ENCODE assay signal across 9 cellular contexts in the genomic region with DNA sequence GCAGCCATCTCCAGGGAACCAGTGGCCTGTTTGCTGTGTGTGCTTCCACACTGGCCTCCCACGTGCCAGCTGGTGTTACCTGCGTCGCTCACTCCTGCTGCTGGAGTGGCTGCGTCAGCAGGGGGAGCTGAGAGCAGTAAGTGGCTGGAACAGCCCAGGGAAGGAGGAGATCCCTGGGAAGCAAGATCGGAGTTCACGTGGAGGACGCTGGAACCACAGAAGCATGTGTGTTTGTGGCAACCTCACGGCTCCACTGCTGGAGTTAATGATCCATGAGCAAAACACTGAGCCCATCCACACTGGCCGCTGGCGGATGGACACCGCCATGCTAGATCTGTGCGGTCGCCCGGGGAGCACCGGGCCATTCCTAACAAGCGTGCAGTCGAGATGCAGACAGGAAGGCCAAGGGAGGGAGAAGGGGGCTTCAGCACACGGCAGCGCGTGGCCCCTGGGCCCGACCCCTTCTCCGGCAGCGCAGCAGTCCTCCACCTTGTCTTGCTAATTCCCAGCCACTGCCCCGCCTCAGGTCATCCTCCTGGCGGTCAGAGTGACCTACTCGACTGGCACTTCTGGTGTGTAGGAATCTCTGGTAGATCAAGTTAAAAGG.
A peak's percentile ranks its signal among the peaks of the same experiment; 100 is the strongest.
DNase-seq lines count a peak whose midpoint lies in the region; ATAC-seq and TF ChIP-seq lines count a peak whose summit lies in the region.
"Had no signal": no experiment of that assay in that cellular context is flagged by ENCODE, and none has a peak within 500 bp of the region (broad histone marks: within the 10 kb centered on the region; RNA-seq: fewer than 3 reads in every experiment).

No MANE protein-coding gene starts in this region.

- H3K36me3 ChIP-seq in adrenal gland (replicated peaks in 1 of 2): no peaks in the 10 kb centered on the region
- H3K36me3 ChIP-seq in upper lobe of right lung: no peaks in the 10 kb centered on the region
- H3K36me3 ChIP-seq in suprapubic skin: no peaks in the 10 kb centered on the region
- no peaks in the 10 kb centered on the region for H3K36me3 ChIP-seq in vagina

- DNase-seq in NCI-H2029 (lab: John Stamatoyannopoulos, UW) (peak; percentile 22), NCI-H2029 treated with DMSO at 0.1 percent for 48 hours (lab: John Stamatoyannopoulos, UW) (no peak), adrenal gland (peak in 5 of 7 donors; percentile 26 to 66 (median 43)), inferior parietal cortex (ENCODE audit: extremely low spot score) (peak; percentile 40), upper lobe of right lung (no peak), suprapubic skin (ENCODE audit: low spot score in 2 of 2) (no peak), vagina (ENCODE audit: extremely low spot score in 2 of 2) (no peak)
- DNase-seq in NK-92 treated with Interleukin-12 subunit alpha and Interleukin-12 subunit beta, amount 100 ng/mL, for 24 hours (lab: John Stamatoyannopoulos, UW): no peak

- H3K27ac ChIP-seq in adrenal gland (no peak overlapping the region), upper lobe of right lung (no peak overlapping the region), suprapubic skin (no peak overlapping the region), vagina (no peak overlapping the region)
- H3K27ac ChIP-seq: BLaER1 treated with 17β-estradiol and CSF1 and Interleukin-3, amounts not matched to agents 10 nM and 100 nM had no signal

- peak; percentile 57 for ATAC-seq in upper lobe of right lung

- no peak for TF ChIP-seq EP300 in suprapubic skin (IDR thresholded peaks at IDR 0.05)

- no peaks in the 10 kb centered on the region for H3K27me3 ChIP-seq in adrenal gland
- no peaks in the 10 kb centered on the region for H3K27me3 ChIP-seq in upper lobe of right lung
- no peaks in the 10 kb centered on the region for H3K27me3 ChIP-seq in suprapubic skin
- no peaks in the 10 kb centered on the region for H3K27me3 ChIP-seq in vagina
- H3K27me3 ChIP-seq: BLaER1 treated with 17β-estradiol and CSF1 and Interleukin-3, amounts not matched to agents 10 nM and 100 nM had no signal

- 80 to 83% (median 82%) methylated on average over 7 to 26 of the region's 26 CpGs for WGBS in adrenal gland, 4 donors
- 76% methylated on average over 17 of the region's 26 CpGs for WGBS in suprapubic skin

- no peaks in the 10 kb centered on the region for H3K4me1 ChIP-seq in adrenal gland (replicated peaks in 1 of 2)
- H3K4me1 ChIP-seq in upper lobe of right lung: no peaks in the 10 kb centered on the region
- H3K4me1 ChIP-seq in suprapubic skin: peaks cover 4% of the 10 kb centered on the region
- H3K4me1 ChIP-seq in vagina: no peaks in the 10 kb centered on the region
- H3K4me1 ChIP-seq: BLaER1 treated with 17β-estradiol and CSF1 and Interleukin-3, amounts not matched to agents 10 nM and 100 nM had no signal

- TF ChIP-seq CTCF in adrenal gland (IDR thresholded peaks at IDR 0.05): peak in 4 of 6 experiments; percentile 6 to 36 (median 20)
- no peak for TF ChIP-seq CTCF in upper lobe of right lung (IDR thresholded peaks at IDR 0.05)
- TF ChIP-seq CTCF in suprapubic skin (IDR thresholded peaks at IDR 0.05): no peak
- TF ChIP-seq CTCF in vagina (IDR thresholded peaks at IDR 0.05): no peak

- H3K4me3 ChIP-seq in adrenal gland: no peak overlapping the region
- H3K4me3 ChIP-seq in upper lobe of right lung: no peak overlapping the region
- H3K4me3 ChIP-seq in suprapubic skin: no peak overlapping the region
- no peak overlapping the region for H3K4me3 ChIP-seq in vagina
- H3K4me3 ChIP-seq: BLaER1 treated with 17β-estradiol and CSF1 and Interleukin-3, amounts not matched to agents 10 nM and 100 nM had no signal

- TF ChIP-seq POLR2A in adrenal gland (IDR thresholded peaks at IDR 0.05) (no peak), suprapubic skin (IDR thresholded peaks at IDR 0.05) (no peak), vagina (IDR thresholded peaks at IDR 0.05) (no peak)

- intact Hi-C loops in adrenal gland (cut with DNase I): no loop called here
- intact Hi-C loops in upper lobe of right lung (cut with DNase I): no loop called here
- intact Hi-C loops in vagina (cut with DNase I): no loop called here

- H3K9me3 ChIP-seq in adrenal gland (replicated peaks in 1 of 3) (no peaks in the 10 kb centered on the region), upper lobe of right lung (no peaks in the 10 kb centered on the region), suprapubic skin (no peaks in the 10 kb centered on the region), vagina (no peaks in the 10 kb centered on the region)

Comparison
In these comparisons a context has a peak if more than half of its experiments do, and no peak if none do; other contexts are left out.
1. DNase-seq: peak in NCI-H2029 (single experiment), adrenal gland (5 of 7) and inferior parietal cortex (single experiment); none in NCI-H2029 treated with DMSO at 0.1 percent for 48 hours (single experiment), upper lobe of right lung (single experiment), suprapubic skin (0 of 2), NK-92 treated with Interleukin-12 subunit alpha and Interleukin-12 subunit beta, amount 100 ng/mL, for 24 hours (single experiment) and vagina (0 of 2).
2. CTCF ChIP-seq: peak in adrenal gland (4 of 6); none in upper lobe of right lung (single experiment), suprapubic skin (0 of 2) and vagina (0 of 3).